In the genomic region with DNA sequence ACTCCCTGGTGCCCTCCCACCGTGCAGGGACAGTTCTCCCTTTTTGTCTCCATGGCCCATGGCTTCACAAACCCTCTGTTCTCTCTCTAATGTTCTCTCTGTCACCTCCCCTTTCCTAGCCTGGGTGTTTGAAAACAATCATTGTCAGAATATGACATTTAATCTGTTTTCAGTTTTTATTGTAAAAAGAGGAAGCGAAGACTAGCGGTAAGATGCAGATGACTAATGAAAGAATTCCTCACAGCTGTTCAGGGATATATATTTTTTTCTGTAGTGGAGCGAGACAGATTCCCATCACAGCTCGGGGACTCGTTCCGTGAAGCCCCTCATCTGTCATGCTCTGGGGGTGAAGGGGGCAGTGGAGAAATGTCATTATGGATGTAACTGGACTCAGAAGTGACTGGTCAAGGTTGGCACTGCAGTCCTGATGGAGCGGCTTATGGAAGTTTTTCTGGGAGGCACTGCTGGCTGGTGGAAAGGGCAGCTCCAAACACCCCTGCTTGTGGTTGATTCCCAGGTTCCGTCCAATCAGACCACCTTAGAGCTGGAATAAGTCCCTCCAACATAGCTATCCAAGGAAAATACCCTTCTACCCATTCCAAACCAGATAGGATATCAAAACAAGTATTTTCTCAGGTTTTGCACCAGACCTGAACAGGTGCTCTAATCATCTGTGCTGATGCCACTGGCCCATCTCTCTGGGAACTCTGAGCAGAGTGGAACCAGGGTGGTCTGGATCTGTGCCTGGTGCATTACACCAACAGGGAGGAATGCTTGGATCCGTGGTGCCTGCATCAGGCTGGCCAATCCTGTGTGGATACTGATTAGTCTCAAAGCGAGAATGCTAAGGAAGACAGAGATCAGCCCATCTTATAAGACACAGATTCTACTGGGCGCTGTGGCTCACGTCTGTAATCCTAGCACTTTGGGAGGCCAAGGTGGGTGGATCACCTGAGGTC, we compare ENCODE assay signal across 1 cellular context.
TF ChIP-seq lines count a peak whose summit lies in the region.

No MANE protein-coding gene starts in this region.

TF ChIP-seq in GM23338, 12 proteins besides CTCF, POLR2A, EP300 and RAD21 (continued from another document):
- TF ChIP-seq, protein P1, sequence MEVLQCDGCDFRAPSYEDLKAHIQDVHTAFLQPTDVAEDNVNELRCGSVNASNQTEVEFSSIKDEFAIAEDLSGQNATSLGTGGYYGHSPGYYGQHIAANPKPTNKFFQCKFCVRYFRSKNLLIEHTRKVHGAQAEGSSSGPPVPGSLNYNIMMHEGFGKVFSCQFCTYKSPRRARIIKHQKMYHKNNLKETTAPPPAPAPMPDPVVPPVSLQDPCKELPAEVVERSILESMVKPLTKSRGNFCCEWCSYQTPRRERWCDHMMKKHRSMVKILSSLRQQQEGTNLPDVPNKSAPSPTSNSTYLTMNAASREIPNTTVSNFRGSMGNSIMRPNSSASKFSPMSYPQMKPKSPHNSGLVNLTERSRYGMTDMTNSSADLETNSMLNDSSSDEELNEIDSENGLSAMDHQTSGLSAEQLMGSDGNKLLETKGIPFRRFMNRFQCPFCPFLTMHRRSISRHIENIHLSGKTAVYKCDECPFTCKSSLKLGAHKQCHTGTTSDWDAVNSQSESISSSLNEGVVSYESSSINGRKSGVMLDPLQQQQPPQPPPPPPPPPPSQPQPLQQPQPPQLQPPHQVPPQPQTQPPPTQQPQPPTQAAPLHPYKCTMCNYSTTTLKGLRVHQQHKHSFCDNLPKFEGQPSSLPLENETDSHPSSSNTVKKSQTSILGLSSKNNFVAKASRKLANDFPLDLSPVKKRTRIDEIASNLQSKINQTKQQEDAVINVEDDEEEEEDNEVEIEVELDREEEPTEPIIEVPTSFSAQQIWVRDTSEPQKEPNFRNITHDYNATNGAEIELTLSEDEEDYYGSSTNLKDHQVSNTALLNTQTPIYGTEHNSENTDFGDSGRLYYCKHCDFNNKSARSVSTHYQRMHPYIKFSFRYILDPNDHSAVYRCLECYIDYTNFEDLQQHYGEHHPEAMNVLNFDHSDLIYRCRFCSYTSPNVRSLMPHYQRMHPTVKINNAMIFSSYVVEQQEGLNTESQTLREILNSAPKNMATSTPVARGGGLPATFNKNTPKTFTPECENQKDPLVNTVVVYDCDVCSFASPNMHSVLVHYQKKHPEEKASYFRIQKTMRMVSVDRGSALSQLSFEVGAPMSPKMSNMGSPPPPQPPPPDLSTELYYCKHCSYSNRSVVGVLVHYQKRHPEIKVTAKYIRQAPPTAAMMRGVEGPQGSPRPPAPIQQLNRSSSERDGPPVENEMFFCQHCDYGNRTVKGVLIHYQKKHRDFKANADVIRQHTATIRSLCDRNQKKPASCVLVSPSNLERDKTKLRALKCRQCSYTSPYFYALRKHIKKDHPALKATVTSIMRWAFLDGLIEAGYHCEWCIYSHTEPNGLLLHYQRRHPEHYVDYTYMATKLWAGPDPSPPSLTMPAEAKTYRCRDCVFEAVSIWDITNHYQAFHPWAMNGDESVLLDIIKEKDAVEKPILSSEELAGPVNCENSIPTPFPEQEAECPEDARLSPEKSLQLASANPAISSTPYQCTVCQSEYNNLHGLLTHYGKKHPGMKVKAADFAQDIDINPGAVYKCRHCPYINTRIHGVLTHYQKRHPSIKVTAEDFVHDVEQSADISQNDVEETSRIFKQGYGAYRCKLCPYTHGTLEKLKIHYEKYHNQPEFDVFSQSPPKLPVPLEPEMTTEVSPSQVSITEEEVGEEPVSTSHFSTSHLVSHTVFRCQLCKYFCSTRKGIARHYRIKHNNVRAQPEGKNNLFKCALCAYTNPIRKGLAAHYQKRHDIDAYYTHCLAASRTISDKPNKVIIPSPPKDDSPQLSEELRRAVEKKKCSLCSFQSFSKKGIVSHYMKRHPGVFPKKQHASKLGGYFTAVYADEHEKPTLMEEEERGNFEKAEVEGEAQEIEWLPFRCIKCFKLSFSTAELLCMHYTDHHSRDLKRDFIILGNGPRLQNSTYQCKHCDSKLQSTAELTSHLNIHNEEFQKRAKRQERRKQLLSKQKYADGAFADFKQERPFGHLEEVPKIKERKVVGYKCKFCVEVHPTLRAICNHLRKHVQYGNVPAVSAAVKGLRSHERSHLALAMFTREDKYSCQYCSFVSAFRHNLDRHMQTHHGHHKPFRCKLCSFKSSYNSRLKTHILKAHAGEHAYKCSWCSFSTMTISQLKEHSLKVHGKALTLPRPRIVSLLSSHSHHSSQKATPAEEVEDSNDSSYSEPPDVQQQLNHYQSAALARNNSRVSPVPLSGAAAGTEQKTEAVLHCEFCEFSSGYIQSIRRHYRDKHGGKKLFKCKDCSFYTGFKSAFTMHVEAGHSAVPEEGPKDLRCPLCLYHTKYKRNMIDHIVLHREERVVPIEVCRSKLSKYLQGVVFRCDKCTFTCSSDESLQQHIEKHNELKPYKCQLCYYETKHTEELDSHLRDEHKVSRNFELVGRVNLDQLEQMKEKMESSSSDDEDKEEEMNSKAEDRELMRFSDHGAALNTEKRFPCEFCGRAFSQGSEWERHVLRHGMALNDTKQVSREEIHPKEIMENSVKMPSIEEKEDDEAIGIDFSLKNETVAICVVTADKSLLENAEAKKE (CRISPR knock-in tag; IDR thresholded peaks at IDR 0.05) = no peak
